Comparison of ENCODE assay signal across 26 cellular contexts in the genomic region with DNA sequence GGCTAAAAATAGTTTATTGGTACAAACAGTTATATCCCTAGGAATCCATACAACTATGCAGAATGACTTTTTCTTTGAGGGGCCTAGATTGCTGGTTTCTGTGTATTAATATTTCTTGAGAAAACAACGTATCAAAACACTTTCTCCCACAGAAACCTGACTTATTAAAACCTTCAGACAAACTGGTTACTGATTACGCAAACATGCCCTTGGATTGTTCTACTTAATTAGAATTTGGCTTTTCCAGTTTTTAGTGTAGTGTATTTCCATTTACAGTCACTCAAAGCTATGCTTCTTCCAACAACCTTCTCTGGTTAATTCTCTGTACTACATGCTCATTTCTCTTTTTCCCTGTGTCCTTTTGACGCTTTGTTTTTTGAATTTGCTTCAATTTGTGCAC. TPM values are rescaled to one million over a fixed set of nuclear protein-coding genes. Genes with fewer than 3 reads are reported as not detected.
DNase-seq lines count a peak whose midpoint lies in the region; ATAC-seq and TF ChIP-seq lines count a peak whose summit lies in the region.
"Had no signal": no experiment of that assay in that cellular context is flagged by ENCODE, and none has a peak within 500 bp of the region (broad histone marks: within the 10 kb centered on the region; RNA-seq: fewer than 3 reads in every experiment).

No MANE protein-coding gene starts in this region.

- peaks cover 10% of the 10 kb centered on the region for H3K4me1 ChIP-seq in GM23338 (ENCODE audit: insufficient read depth)
- no peaks in the 10 kb centered on the region for H3K4me1 ChIP-seq in endodermal cell (ENCODE audit: control insufficient read depth, insufficient read depth, low read length)
- H3K4me1 ChIP-seq: SJSA1 had no signal

- H3F3A ChIP-seq in GM23338 (replicated peaks; ENCODE audit: low read depth) = no peaks in the 10 kb centered on the region

- DNase-seq in GM23338 (ENCODE audit: low spot score) (no peak), HFFc6 (no peak), endodermal cell (no peak), osteocyte (ENCODE audit: extremely low spot score, unreplicated experiment) (no peak), H4 (ENCODE audit: low spot score) (no peak), NCI-H1048 (lab: John Stamatoyannopoulos, UW) (no peak), NCI-H446 (lab: John Stamatoyannopoulos, UW) (no peak)
- DNase-seq: activated CD4-positive, alpha-beta T cell treated with anti-CD3 and anti-CD28 coated beads for 48 hours; activated T-cell treated with anti-CD3 and anti-CD28 coated beads, Interleukin-2, amount 50 U/mL, for 4 hours; central memory CD4-positive, alpha-beta T cell; dermis blood vessel endothelial cell; HCEC 1CT; left cardiac atrium; NCI-H1436 treated with DMSO at 0.1 percent for 48 hours; NK-92 treated with Interleukin-12 subunit alpha and Interleukin-12 subunit beta, amount 100 ng/mL, for 24 hours; occipital lobe; Peyer's patch; stimulated activated CD4-positive, alpha-beta T cell treated with anti-CD3 and anti-CD28 coated beads, Interleukin-15, amount 100 ng/mL, for 24 hours; T-helper 1 cell; transverse colon had no signal

- H3K9me3 Mint-ChIP-seq in GM23338 = no peaks in the 10 kb centered on the region
- no peaks in the 10 kb centered on the region for H3K9me3 Mint-ChIP-seq in HFFc6
- H3K9me3 Mint-ChIP-seq in endodermal cell = no peaks in the 10 kb centered on the region
- H3K9me3 Mint-ChIP-seq in osteocyte (ENCODE audit: unreplicated experiment) = no peaks in the 10 kb centered on the region
- H3K9me3 Mint-ChIP-seq: activated T-cell treated with anti-CD3 and anti-CD28 coated beads, Interleukin-2, amount 50 U/mL, for 4 hours had no signal

- WGBS in endodermal cell (ENCODE audit: insufficient coverage in 1 of 2, insufficient read length in 1 of 2), 2 experiments = 97 to 100% methylated on average over 2 to 3 of the region's 3 CpGs

- ATAC-seq in GM23338 = no peak
- no peak for ATAC-seq in GM21528 (IDR thresholded peaks at IDR 0.05; ENCODE audit: low FRiP score, unreplicated experiment)
- ATAC-seq: activated T-cell treated with anti-CD3 and anti-CD28 coated beads, Interleukin-2, amount 50 U/mL, for 4 hours; left cardiac atrium had no signal

- no peak overlapping the region for H3K4me3 ChIP-seq in GM23338
- no peak overlapping the region for H3K4me3 ChIP-seq in endodermal cell (ENCODE audit: low read length)
- H3K4me3 ChIP-seq: Peyer's patch, right atrium auricular region, SJSA1, transverse colon had no signal

- H3K36me3 ChIP-seq in GM23338 (ENCODE audit: insufficient read depth) (peaks cover 7% of the 10 kb centered on the region; the same call in 1 of the 2 replicates), endodermal cell (ENCODE audit: control insufficient read depth, insufficient read depth, low read length) (peaks cover 62% of the 10 kb centered on the region)

- no peaks in the 10 kb centered on the region for H3K9me3 ChIP-seq in endodermal cell (ENCODE audit: control insufficient read depth, low read length)
- H3K9me3 ChIP-seq: Peyer's patch, right atrium auricular region, SJSA1, transverse colon had no signal

- H3K79me2 ChIP-seq in GM23338 (replicated peaks; ENCODE audit: insufficient read depth) = peaks cover 88% of the 10 kb centered on the region

- H4K20me1 ChIP-seq in GM23338 (replicated peaks; ENCODE audit: insufficient read depth) = no peaks in the 10 kb centered on the region; the same call in 1 of the 2 replicates

- H3K27ac Mint-ChIP-seq in GM23338 (peak overlapping the region; percentile 84), HFFc6 (0 out of 2 replicates have a peak overlapping the region, but pooled peaks have one; percentile 21), endodermal cell (peak overlapping the region; percentile 2), osteocyte (ENCODE audit: unreplicated experiment) (peak overlapping the region; percentile 6)

- no peak overlapping the region for H2AFZ ChIP-seq in GM23338

- H3K36me3 Mint-ChIP-seq in GM23338 (ENCODE audit: low read depth) (peaks cover 42% of the 10 kb centered on the region; the same call in 2 of the 3 replicates), HFFc6 (ENCODE audit: low read depth) (peaks cover 30% of the 10 kb centered on the region), endodermal cell (ENCODE audit: low read depth) (peaks cover 54% of the 10 kb centered on the region), osteocyte (ENCODE audit: unreplicated experiment) (peaks cover 37% of the 10 kb centered on the region)

- no peak overlapping the region for H3K4me2 ChIP-seq in GM23338

- H3K4me1 Mint-ChIP-seq in GM23338 (peaks cover 15% of the 10 kb centered on the region), HFFc6 (ENCODE audit: low read depth) (peaks cover 40% of the 10 kb centered on the region), endodermal cell (peaks cover 10% of the 10 kb centered on the region), osteocyte (ENCODE audit: unreplicated experiment) (peaks cover 26% of the 10 kb centered on the region)

- H3K4me3 Mint-ChIP-seq in GM23338 (no peak overlapping the region), HFFc6 (no peak overlapping the region), endodermal cell (no peak overlapping the region), osteocyte (ENCODE audit: unreplicated experiment) (no peak overlapping the region)
- H3K4me3 Mint-ChIP-seq: activated T-cell treated with anti-CD3 and anti-CD28 coated beads, Interleukin-2, amount 50 U/mL, for 4 hours; CD14-positive monocyte had no signal

- H3K27ac ChIP-seq in GM23338 (ENCODE audit: low read depth) (no peak overlapping the region), endodermal cell (ENCODE audit: low read depth, low read length) (no peak overlapping the region)
- H3K27ac ChIP-seq: Peyer's patch, right atrium auricular region, SJSA1, transverse colon had no signal

- H3K9me2 ChIP-seq in GM23338 (ENCODE audit: insufficient read depth) = no peaks in the 10 kb centered on the region

- H3K9ac ChIP-seq in endodermal cell (ENCODE audit: extremely low read depth, low read length, poor library complexity, severe bottlenecking) = no peak overlapping the region

- H3K27me3 Mint-ChIP-seq in GM23338 (ENCODE audit: insufficient read depth, low read depth, poor library complexity) = no peaks in the 10 kb centered on the region
- no peaks in the 10 kb centered on the region for H3K27me3 Mint-ChIP-seq in HFFc6 (ENCODE audit: insufficient read depth)
- H3K27me3 Mint-ChIP-seq in endodermal cell (ENCODE audit: insufficient read depth) = no peaks in the 10 kb centered on the region
- H3K27me3 Mint-ChIP-seq in osteocyte (ENCODE audit: unreplicated experiment) = no peaks in the 10 kb centered on the region

- TF ChIP-seq CTCF in GM23338 (conservative IDR thresholded peaks at IDR 0.05; ENCODE audit: low read depth in 2 of 2) (no peak), HFFc6 (IDR thresholded peaks at IDR 0.05) (no peak), endodermal cell (conservative IDR thresholded peaks at IDR 0.05) (no peak), osteocyte (IDR thresholded peaks at IDR 0.05) (no peak)

- H3K27me3 ChIP-seq in GM23338 (ENCODE audit: insufficient read depth) = no peaks in the 10 kb centered on the region
- no peaks in the 10 kb centered on the region for H3K27me3 ChIP-seq in endodermal cell (ENCODE audit: control insufficient read depth, insufficient read depth, low read length, poor library complexity, severe bottlenecking)
- H3K27me3 ChIP-seq: Peyer's patch, right atrium auricular region, SJSA1, transverse colon had no signal

TF ChIP-seq in GM23338, 12 proteins besides CTCF, POLR2A, EP300 and RAD21 (continues in another document):
- TF ChIP-seq EZH2phosphoT487 (IDR thresholded peaks at IDR 0.05; ENCODE audit: unreplicated experiment) = no peak
- no peak for TF ChIP-seq JUNB (IDR thresholded peaks at IDR 0.05; ENCODE audit: unreplicated experiment)
- no peak for TF ChIP-seq ZNF114 (CRISPR knock-in tag; IDR thresholded peaks at IDR 0.05)
- no peak for TF ChIP-seq NANOG (IDR thresholded peaks at IDR 0.05; ENCODE audit: borderline replicate concordance)
- no peak for TF ChIP-seq ZNF331 (CRISPR knock-in tag; IDR thresholded peaks at IDR 0.05; ENCODE audit: low read depth)
- no peak for TF ChIP-seq POLR2AphosphoS5 (IDR thresholded peaks at IDR 0.05; ENCODE audit: low read depth)

RNA-seq across cellular contexts. Expression of a gene that starts 20.0 kb away (rescaled TPM):
- 166 and 178 TPM in 2 replicates for total RNA-seq in GM23338 (2014; rRNA removed; shearing (Covaris generic))
- 158 and 162 TPM in 2 replicates for polyA plus RNA-seq in GM23338 (2016; fragmentation: Nextera tagmentation; extraction: Ambion mirVana)
- total RNA-seq in HFFc6 (2021; fragmentation: NEBNext Ultra II Directional; extraction: Animal tissue kit (Norgen Biotek cat#: 25700)) = 100 to 1,000 TPM; 184 to 237 (median 206) TPM
- total RNA-seq in endodermal cell (100 to 1,000 TPM; 122 to 168 TPM), osteocyte (157 and 163 TPM in 2 replicates)
- 166 TPM for polyA plus RNA-seq in endodermal cell (2013, experiment 1 of 2)
- 158 TPM for polyA plus RNA-seq in endodermal cell (2013, experiment 2 of 2)
- total RNA-seq in H4 (2014; rRNA removed; shearing (Covaris generic)) = 318 and 364 TPM in 2 replicates

RNA-seq across cellular contexts. Expression of a gene that starts 48.1 kb away (rescaled TPM):
- not detected in 2 replicates for total RNA-seq in GM23338 (2014; rRNA removed; shearing (Covaris generic))
- polyA plus RNA-seq in GM23338 (2016; fragmentation: Nextera tagmentation; extraction: Ambion mirVana) = 0.16 TPM in 1 of 2 replicates, not detected in the other
- under 1 TPM in 3 of 6 experiments, not detected in 3; 0.14 to 0.34 (median 0.18) TPM for total RNA-seq in HFFc6 (2021; fragmentation: NEBNext Ultra II Directional; extraction: Animal tissue kit (Norgen Biotek cat#: 25700))
- not detected for total RNA-seq in endodermal cell
- 0.07 TPM for polyA plus RNA-seq in endodermal cell (2013, experiment 1 of 2)
- not detected for polyA plus RNA-seq in endodermal cell (2013, experiment 2 of 2)
- total RNA-seq in osteocyte = 0.11 and 0.29 TPM in 2 replicates
- total RNA-seq in H4 (2014; rRNA removed; shearing (Covaris generic)) = 0.29 and 0.55 TPM in 2 replicates
- total RNA-seq: activated CD8-positive, alpha-beta memory T cell treated with anti-CD3 and anti-CD28 coated beads for 36 hours; activated T-cell treated with anti-CD3 and anti-CD28 coated beads, Interleukin-2, amount 50 U/mL, for 4 hours; dermis blood vessel endothelial cell; myocyte; occipital lobe; Peyer's patch; right atrium auricular region had no signal

Comparison
In these comparisons a context has a peak if more than half of its experiments do, and no peak if none do; other contexts are left out.
1. H3K27ac Mint-ChIP-seq: peak in every context shown above with its lines; median percentile 84 in GM23338; 21 in HFFc6; 6 in osteocyte; 2 in endodermal cell.